Comparison of ENCODE assay signal across 15 cellular contexts in the genomic region with DNA sequence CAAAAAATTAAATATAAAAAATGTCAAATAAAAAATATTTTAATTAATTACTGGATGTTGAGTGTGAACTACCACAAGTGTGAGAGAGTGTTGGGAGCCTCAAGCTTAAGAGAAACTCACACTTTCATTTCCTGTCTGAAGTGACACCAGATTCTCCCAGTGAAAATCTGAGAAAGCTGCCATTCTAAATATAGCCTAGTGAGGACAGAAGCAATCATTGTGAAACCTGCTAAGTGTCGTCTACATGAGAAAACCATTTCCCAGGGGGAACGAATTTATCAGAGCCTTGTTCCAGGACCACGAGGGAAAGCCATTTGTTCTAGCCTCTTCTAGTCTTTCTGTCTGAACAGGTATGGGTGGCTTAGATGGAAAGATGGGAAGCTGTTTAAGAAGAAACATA.
DNase-seq lines count a peak whose midpoint lies in the region; ATAC-seq and TF ChIP-seq lines count a peak whose summit lies in the region.
"Had no signal": no experiment of that assay in that cellular context is flagged by ENCODE, and none has a peak within 500 bp of the region (broad histone marks: within the 10 kb centered on the region; RNA-seq: fewer than 3 reads in every experiment).

No MANE protein-coding gene starts in this region.

- WGBS in body of pancreas, 2 donors = 25 to 31% methylated on average over 3 of the region's 3 CpGs
- WGBS in GM23248 (ENCODE audit: low coverage in 1 of 2, low lambda C conversion rate in 2 of 2, missing lambda C conversion rate in 2 of 2), 2 experiments = 6 to 8% methylated on average over 3 of the region's 3 CpGs

- H3K27me3 ChIP-seq in KMS-11 (ENCODE audit: insufficient read depth, low read depth) = no peaks in the 10 kb centered on the region
- no peaks in the 10 kb centered on the region for H3K27me3 ChIP-seq in body of pancreas
- no peaks in the 10 kb centered on the region for H3K27me3 ChIP-seq in GM23248 (replicated peaks; ENCODE audit: insufficient read depth)
- H3K27me3 ChIP-seq: upper lobe of left lung had no signal

- DNase-seq in GM10266 (ENCODE audit: extremely low spot score) (peak; percentile 8), body of pancreas (no peak), H4 (ENCODE audit: low spot score) (no peak), GM23248 (no peak), NCI-H2107 treated with DMSO at 0.1 percent for 48 hours (lab: John Stamatoyannopoulos, UW; ENCODE audit: unreplicated experiment) (no peak)
- DNase-seq: amniotic stem cell, endodermal cell, hypothalamus, Karpas-422, NCI-H774, upper lobe of left lung had no signal

- in situ Hi-C loops in GM23248 (cut with MboI) = no loop called here

- intact Hi-C loops in body of pancreas (cut with DNase I) = no loop called here

- H3K27ac ChIP-seq in KMS-11 (no peak overlapping the region), body of pancreas (no peak overlapping the region), GM23248 (no peak overlapping the region)
- H3K27ac ChIP-seq: upper lobe of left lung had no signal

- H3K9ac ChIP-seq in KMS-11 (no peak overlapping the region), GM23248 (no peak overlapping the region)

- H3K79me2 ChIP-seq in KMS-11 (ENCODE audit: insufficient read depth, low read depth) (no peaks in the 10 kb centered on the region), GM23248 (ENCODE audit: insufficient read depth) (no peaks in the 10 kb centered on the region)

- ATAC-seq in GM19395 (IDR thresholded peaks at IDR 0.05; ENCODE audit: unreplicated experiment) (peak; percentile 96), HG02798 (IDR thresholded peaks at IDR 0.05; ENCODE audit: poor library complexity, unreplicated experiment) (peak; percentile 60), body of pancreas (no peak)
- ATAC-seq: HCT116 had no signal

- no peaks in the 10 kb centered on the region for H3K9me2 ChIP-seq in GM23248 (ENCODE audit: insufficient read depth)

- no peak for TF ChIP-seq POLR2A in body of pancreas (IDR thresholded peaks at IDR 0.05)

- H2AFZ ChIP-seq in KMS-11 (ENCODE audit: low read depth) (no peak overlapping the region), GM23248 (no peak overlapping the region)

- H3F3A ChIP-seq in GM23248 (ENCODE audit: insufficient read depth) = no peaks in the 10 kb centered on the region

- H3K9me3 ChIP-seq in body of pancreas (no peaks in the 10 kb centered on the region), GM23248 (ENCODE audit: low read depth) (no peaks in the 10 kb centered on the region)
- H3K9me3 ChIP-seq: upper lobe of left lung had no signal

- no peaks in the 10 kb centered on the region for H4K20me1 ChIP-seq in KMS-11 (ENCODE audit: insufficient read depth)
- no peaks in the 10 kb centered on the region for H4K20me1 ChIP-seq in GM23248 (ENCODE audit: insufficient read depth)

- no peaks in the 10 kb centered on the region for H3K36me3 ChIP-seq in KMS-11 (ENCODE audit: insufficient read depth)
- H3K36me3 ChIP-seq in body of pancreas (replicated peaks in 1 of 2; ENCODE audit: insufficient read depth in 1 of 2, low read depth in 2 of 2) = no peaks in the 10 kb centered on the region
- H3K36me3 ChIP-seq in GM23248 (ENCODE audit: low read depth) = no peaks in the 10 kb centered on the region
- H3K36me3 ChIP-seq: upper lobe of left lung had no signal

- no peak for TF ChIP-seq CTCF in GM10266 (IDR thresholded peaks at IDR 0.05; ENCODE audit: control insufficient read depth, insufficient read depth, low read depth, missing control alignments)
- TF ChIP-seq CTCF in KMS-11 (conservative IDR thresholded peaks at IDR 0.05; ENCODE audit: low read depth, low read length) = no peak
- TF ChIP-seq CTCF in body of pancreas (IDR thresholded peaks at IDR 0.05) = no peak

- H3K4me3 ChIP-seq in KMS-11 (IDR thresholded peaks at IDR 0.05; ENCODE audit: insufficient read depth, low read depth, low read length) = no peak overlapping the region
- no peak overlapping the region for H3K4me3 ChIP-seq in body of pancreas
- H3K4me3 ChIP-seq in GM23248 = no peak overlapping the region
- H3K4me3 ChIP-seq: upper lobe of left lung had no signal

- H3K4me1 ChIP-seq in KMS-11 (ENCODE audit: low read depth, poor library complexity, severe bottlenecking) = no peaks in the 10 kb centered on the region
- no peaks in the 10 kb centered on the region for H3K4me1 ChIP-seq in body of pancreas
- H3K4me1 ChIP-seq in GM23248 (ENCODE audit: insufficient read depth) = no peaks in the 10 kb centered on the region
- H3K4me1 ChIP-seq: upper lobe of left lung had no signal

- H3K4me2 ChIP-seq in KMS-11 (peak overlapping the region; percentile 18; the same call in 1 of the 2 replicates), GM23248 (ENCODE audit: unreplicated experiment) (no peak overlapping the region)
